ENCODE assay signal across 7 cellular contexts in the genomic region with DNA sequence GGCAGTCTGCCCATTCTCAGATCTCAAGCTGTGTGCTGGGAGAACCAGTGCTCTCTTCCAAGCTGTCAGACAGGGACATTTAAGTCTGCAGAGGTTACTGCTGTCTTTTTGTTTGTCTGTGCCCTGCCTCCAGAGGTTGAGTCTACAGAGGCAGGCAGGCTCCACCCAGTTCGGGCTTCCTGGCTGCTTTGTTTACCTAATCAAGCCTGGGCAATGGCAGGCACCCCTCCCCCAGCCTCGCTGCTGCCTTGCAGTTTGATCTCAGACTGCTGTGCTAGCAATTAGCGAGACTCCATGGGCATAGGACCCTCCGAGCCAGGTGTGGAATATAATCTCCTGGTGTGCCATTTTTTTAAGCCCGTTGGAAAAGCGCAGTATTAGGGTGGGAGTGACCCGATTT. TPM values are rescaled to one million over a fixed set of nuclear protein-coding genes. Genes with fewer than 3 reads are reported as not detected.
DNase-seq lines count a peak whose midpoint lies in the region; ATAC-seq, FAIRE-seq and TF ChIP-seq lines count a peak whose summit lies in the region.
"Not testable (repeated sequence)": the region's sequence is repeated elsewhere in the genome, so short reads cannot be mapped to it uniquely, and the experiment has no call there.

No MANE protein-coding gene starts in this region.

- H3K9me3 ChIP-seq in NT2/D1 (ENCODE audit: insufficient read depth, low read length), result peaks cover 38% of the 10 kb centered on the region
- not testable (repeated sequence) for H3K9me3 ChIP-seq in mucosa of descending colon

- H3K4me1 ChIP-seq in NT2/D1 (ENCODE audit: insufficient read depth, insufficient read length); mucosa of descending colon (ENCODE audit: low read depth): not testable (repeated sequence)

- DNase-seq in DMS53 (lab: John Stamatoyannopoulos, UW) (peak; percentile 73), LNCaP clone FGC (ENCODE audit: low read depth) (peak; percentile 3), NCI-H345 (lab: John Stamatoyannopoulos, UW) (peak; percentile 41), NT2/D1 (ENCODE audit: low read depth, low spot score) (peak; percentile 8), SHP77 (lab: John Stamatoyannopoulos, UW) (peak; percentile 22 to 57), bronchial epithelial cell (ENCODE audit: low read depth) (peak; percentile 52), mucosa of descending colon (peak in 2 of 3 donors; percentile 50 to 56)

- H3K4me3 ChIP-seq in LNCaP clone FGC (ENCODE audit: low read depth, low read length); NT2/D1 (ENCODE audit: insufficient read length, low read depth); bronchial epithelial cell (ENCODE audit: low read depth, low read length); mucosa of descending colon: not testable (repeated sequence)

- H3K9ac ChIP-seq in NT2/D1 (ENCODE audit: insufficient read length, low read depth), result not testable (repeated sequence)

- TF ChIP-seq CTCF in LNCaP clone FGC (IDR thresholded peaks at IDR 0.05; ENCODE audit: control insufficient read depth, extremely low read depth, insufficient read depth); bronchial epithelial cell (IDR thresholded peaks at IDR 0.05; ENCODE audit: insufficient read depth, low read length, severe bottlenecking); mucosa of descending colon (IDR thresholded peaks at IDR 0.05): not testable (repeated sequence)

- not testable (repeated sequence) for FAIRE-seq in bronchial epithelial cell (lab: Jason Lieb, UNC)

- not testable (repeated sequence) for ATAC-seq in mucosa of descending colon

- intact Hi-C loops in mucosa of descending colon (cut with DNase I, micrococcal nuclease), result not testable (repeated sequence)

- H3K36me3 ChIP-seq in NT2/D1 (ENCODE audit: insufficient read depth, insufficient read length, low read length); bronchial epithelial cell (ENCODE audit: control insufficient read depth, insufficient read depth, low read length); mucosa of descending colon (ENCODE audit: low read depth): not testable (repeated sequence)

- not testable (repeated sequence) for H3K27me3 ChIP-seq in NT2/D1 (ENCODE audit: insufficient read depth, insufficient read length); bronchial epithelial cell (ENCODE audit: control insufficient read depth, insufficient read depth, low read length)

RNA-seq across cellular contexts. Expression of gene PTGS1, which starts 43.3 kb away (rescaled TPM):
- 0.77 and 1.3 TPM in 2 replicates for total RNA-seq in bronchial epithelial cell
- total RNA-seq in mucosa of descending colon, result 100 to 1,000 TPM in 1 of 3 donors, 10 to 100 TPM in 1, 1 to 10 TPM in 1; 8.8 to 192 (median 15.3) TPM

Comparison
In these comparisons a context has a peak if more than half of its experiments do, and no peak if none do; other contexts are left out.
1. DNase-seq: peak in every context shown above with its lines; median percentile 73 in DMS53; 53 in mucosa of descending colon; 52 in bronchial epithelial cell; 41 in NCI-H345; 40 in SHP77; 8 in NT2/D1; 3 in LNCaP clone FGC.